11 cellular contexts compared by ENCODE assay signal in genomic region chr11:120212259-120212888, GRCh38. TPM values are rescaled to one million over a fixed set of nuclear protein-coding genes. Genes with fewer than 3 reads are reported as not detected.
A peak's percentile ranks its signal among the peaks of the same experiment; 100 is the strongest.
DNase-seq lines count a peak whose midpoint lies in the region; ATAC-seq, FAIRE-seq and TF ChIP-seq lines count a peak whose summit lies in the region.
"Had no signal": no experiment of that assay in that cellular context is flagged by ENCODE, and none has a peak within 500 bp of the region (broad histone marks: within the 10 kb centered on the region; RNA-seq: fewer than 3 reads in every experiment).

No MANE protein-coding gene starts in this region.

- no peak overlapping the region for H3K27ac Mint-ChIP-seq in IgD-negative memory B cell

- peak overlapping the region; percentile 24 to 84 (median 70) for H3K4me3 Mint-ChIP-seq in IgD-negative memory B cell

- no peak for DNase-seq in A549 (ENCODE audit: low read depth in 1 of 2, low spot score in 1 of 2)
- no peak for DNase-seq in coronary artery (ENCODE audit: low spot score)
- DNase-seq in mucosa of descending colon = peak in 2 of 3 donors; percentile 50 to 56
- DNase-seq in urothelium cell line (ENCODE audit: low spot score) = no peak
- DNase-seq: cortex of kidney, DMS 273 treated with DMSO at 0.1 percent for 48 hours had no signal

- CTCF ChIA-PET in A549 (lab: Yijun Ruan, JAX) = interaction anchor here (1.0 to 5.0 kb wide), 4 partner anchors 17 to 90 kb away, joined by 3 to 27 read pairs (median 6); no protein-coding TSS in a partner anchor

- no peaks in the 10 kb centered on the region for H3K9me3 ChIP-seq in A549
- no peaks in the 10 kb centered on the region for H3K9me3 ChIP-seq in mucosa of descending colon

- peaks cover 6 to 13% (median 11%) of the 10 kb centered on the region in 3 donors for H3K4me1 Mint-ChIP-seq in IgD-negative memory B cell

- H3K27ac ChIP-seq in A549 = no peak overlapping the region
- H3K27ac ChIP-seq in coronary artery = peak overlapping the region; percentile 6 to 83

- H3K9me3 Mint-ChIP-seq in IgD-negative memory B cell = no peaks in the 10 kb centered on the region

- intact Hi-C loops in mucosa of descending colon (cut with DNase I, micrococcal nuclease) = no loop called here

- no peak for TF ChIP-seq RAD21 in A549 (conservative IDR thresholded peaks at IDR 0.05 in 1 of 2, IDR thresholded peaks at IDR 0.05 in 1 of 2)

- H3K4me3 ChIP-seq in A549 (no peak overlapping the region), coronary artery (peak overlapping the region; percentile 84), mucosa of descending colon (no peak overlapping the region)

- H3K4me2 ChIP-seq in A549 = peak overlapping the region; percentile 78; the same call in 2 of the 3 replicates

- H3K4me1 ChIP-seq in A549 = peaks cover 13% of the 10 kb centered on the region; the same call in 2 of the 3 replicates
- H3K4me1 ChIP-seq in mucosa of descending colon (ENCODE audit: low read depth) = peaks cover 35% of the 10 kb centered on the region

- POLR2A ChIA-PET in A549 (lab: Yijun Ruan, JAX) = no interaction called here

- H3K36me3 ChIP-seq in mucosa of descending colon (ENCODE audit: low read depth) = no peaks in the 10 kb centered on the region

- no peak for FAIRE-seq in A549 (lab: Jason Lieb, UNC)
- no peak for FAIRE-seq in urothelium cell line (lab: Jason Lieb, UNC)

- no peak for TF ChIP-seq POLR2A in A549 (IDR thresholded peaks at IDR 0.05; ENCODE audit: low read length)

- TF ChIP-seq CTCF in A549 (IDR thresholded peaks at IDR 0.05) (no peak), coronary artery (IDR thresholded peaks at IDR 0.05) (no peak), mucosa of descending colon (IDR thresholded peaks at IDR 0.05) (no peak)

- no peaks in the 10 kb centered on the region for H3K36me3 Mint-ChIP-seq in IgD-negative memory B cell

- no peak for TF ChIP-seq EP300 in A549 (IDR thresholded peaks at IDR 0.05)

- ATAC-seq in A549 = no peak
- ATAC-seq in mucosa of descending colon = peak; percentile 9
- ATAC-seq in GM21528 (IDR thresholded peaks at IDR 0.05; ENCODE audit: low FRiP score, unreplicated experiment) = no peak
- ATAC-seq in HG02970 (IDR thresholded peaks at IDR 0.05; ENCODE audit: low FRiP score, unreplicated experiment) = no peak
- no peak for ATAC-seq in HG02798 (IDR thresholded peaks at IDR 0.05; ENCODE audit: poor library complexity, unreplicated experiment)

- peaks cover 9% of the 10 kb centered on the region for H3K27me3 Mint-ChIP-seq in IgD-negative memory B cell

- WGBS in A549 (ENCODE audit: missing lambda C conversion rate) = 90% methylated on average over 9 of the region's 14 CpGs

TF ChIP-seq in A549, 52 proteins besides CTCF, POLR2A, EP300 and RAD21:
- TF ChIP-seq FOSL2 (IDR thresholded peaks at IDR 0.05) (no peak), FOSL2 (CRISPR knock-in tag; IDR thresholded peaks at IDR 0.05) (no peak), REST (IDR thresholded peaks at IDR 0.05) (no peak), HOXB13 (CRISPR knock-in tag; IDR thresholded peaks at IDR 0.05; ENCODE audit: low read depth) (no peak), KDM5A (IDR thresholded peaks at IDR 0.05) (no peak), TFCP2L1 (CRISPR knock-in tag; IDR thresholded peaks at IDR 0.05) (no peak), CEBPB (IDR thresholded peaks at IDR 0.05) (no peak), ZNF302 (CRISPR knock-in tag; IDR thresholded peaks at IDR 0.05) (no peak)

RNA-seq across cellular contexts. Expression of gene OAF, which starts 1.5 kb away (rescaled TPM):
- polyA plus RNA-seq in A549 (2011; rRNA removed) (3.0 and 4.1 TPM in 2 replicates), A549 (2017; fragmentation: RNase III; extraction: RNeasy Plus Mini Kit Qiagen cat#74134 plus additional on column Dnase treatment) (3.4 to 4.2 TPM (median 3.8 TPM) in 3 replicates), IgD-negative memory B cell (0.45 TPM)
- 6.6 and 8.6 TPM in 2 replicates for polyA plus RNA-seq in A549 (2012; cell fraction: cytosol; rRNA removed)
- 8.6 and 14.9 TPM in 2 replicates for polyA plus RNA-seq in A549 (2012; cell fraction: nucleus; rRNA removed)
- 2.7 and 2.9 TPM in 2 replicates for polyA minus RNA-seq in A549 (2011; rRNA and poly(A)+ RNA removed)
- 100 to 1,000 TPM in 2 of 3 donors, 10 to 100 TPM in 1; 96.4 to 217 (median 133) TPM for total RNA-seq in mucosa of descending colon

RNA-seq across cellular contexts. Expression of gene POU2F3, which starts 27.6 kb away (rescaled TPM):
- polyA plus RNA-seq in A549 (2011; rRNA removed) (not detected in 2 replicates), A549 (2017; fragmentation: RNase III; extraction: RNeasy Plus Mini Kit Qiagen cat#74134 plus additional on column Dnase treatment) (not detected in 3 replicates), IgD-negative memory B cell (not detected)
- not detected in 2 replicates for polyA plus RNA-seq in A549 (2012; cell fraction: cytosol; rRNA removed)
- polyA plus RNA-seq in A549 (2012; cell fraction: nucleus; rRNA removed) = not detected in 2 replicates
- polyA minus RNA-seq in A549 (2011; rRNA and poly(A)+ RNA removed) = not detected in 2 replicates
- 1 to 10 TPM; 1.1 to 3.0 (median 2.2) TPM for total RNA-seq in mucosa of descending colon
- total RNA-seq: pulmonary artery endothelial cell had no signal

Comparison
In these comparisons a context has a peak if more than half of its experiments do, and no peak if none do; other contexts are left out.
1. DNase-seq: peak in mucosa of descending colon (2 of 3); none in A549 (0 of 2), coronary artery (single experiment) and urothelium cell line (single experiment).
2. H3K27ac ChIP-seq: peak in coronary artery (2 of 2); none in A549 (0 of 2).